11 cellular contexts compared by ENCODE assay signal in the genomic region with DNA sequence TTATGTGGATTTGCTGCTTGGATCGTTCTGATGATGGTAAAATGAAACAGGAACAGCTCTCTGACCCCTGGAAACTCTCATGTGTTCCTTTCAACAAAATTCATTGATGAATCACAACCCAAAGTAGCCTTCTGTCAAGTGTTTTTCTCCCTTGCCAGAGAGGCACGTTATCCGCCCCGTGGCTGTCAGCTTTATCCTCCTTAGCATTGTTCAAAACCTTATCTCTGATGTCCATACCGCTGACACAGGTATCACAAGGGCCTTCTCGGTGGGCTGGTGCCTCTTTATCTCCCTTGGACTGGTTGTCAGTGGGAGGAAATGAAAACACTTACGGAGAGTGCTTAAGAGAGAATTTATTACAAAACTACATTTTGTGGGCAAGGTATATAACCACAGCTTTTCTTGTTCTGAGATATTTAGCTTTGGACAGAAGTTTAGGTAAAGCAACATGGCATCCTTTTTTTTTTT.
A peak's percentile ranks its signal among the peaks of the same experiment; 100 is the strongest.
DNase-seq lines count a peak whose midpoint lies in the region; ATAC-seq, FAIRE-seq and TF ChIP-seq lines count a peak whose summit lies in the region.
"Had no signal": no experiment of that assay in that cellular context is flagged by ENCODE, and none has a peak within 500 bp of the region (broad histone marks: within the 10 kb centered on the region; RNA-seq: fewer than 3 reads in every experiment).

No MANE protein-coding gene starts in this region.

- no peak overlapping the region for H3K4me3 Mint-ChIP-seq in glutamatergic neuron (ENCODE audit: unreplicated experiment)

- DNase-seq in NOMO-1 treated with DMSO at 0.1 percent for 48 hours (lab: John Stamatoyannopoulos, UW; ENCODE audit: unreplicated experiment) = peak; percentile 62
- no peak for DNase-seq in glutamatergic neuron
- DNase-seq in HepG2 (ENCODE audit: low spot score) = no peak
- DNase-seq in D721Med (ENCODE audit: insufficient read length, low spot score) = no peak
- no peak for DNase-seq in right atrium auricular region (ENCODE audit: low spot score)
- DNase-seq: left colon, thyroid gland had no signal

- POLR2A ChIA-PET in HepG2 (lab: Yijun Ruan, JAX) = no interaction called here

- in situ Hi-C loops in HepG2 (cut with HindIII; ENCODE audit: extremely low pct_ligation_motif_present, low pct_unique_long_range_greater_than_20kb) = no loop called here

- WGBS in HepG2 (ENCODE audit: low lambda C conversion rate) = 53% methylated on average over 7 of the region's 7 CpGs

- H3K27me3 ChIP-seq in HepG2 (ENCODE audit: control insufficient read depth in 1 of 2, insufficient read depth in 2 of 2, low read length in 2 of 2) (no peaks in the 10 kb centered on the region; a peak in 1 of 5 replicates), right atrium auricular region (no peaks in the 10 kb centered on the region)
- H3K27me3 ChIP-seq: thyroid gland had no signal

- no peak overlapping the region for H2AFZ ChIP-seq in HepG2 (ENCODE audit: low read length)

- peak overlapping the region; percentile 90 for H3K27ac Mint-ChIP-seq in glutamatergic neuron (ENCODE audit: unreplicated experiment)

- CTCF ChIA-PET in HepG2 (lab: Yijun Ruan, JAX; ENCODE audit: low intra/inter-chr PET ratio, low total read pairs) = no interaction called here

- H4K20me1 ChIP-seq in HepG2 (ENCODE audit: insufficient read depth, low read length) = no peaks in the 10 kb centered on the region

- no peaks in the 10 kb centered on the region for H3K36me3 Mint-ChIP-seq in glutamatergic neuron (ENCODE audit: unreplicated experiment)

- no peaks in the 10 kb centered on the region for H3K36me3 ChIP-seq in HepG2 (replicated peaks in 1 of 2; ENCODE audit: control insufficient read depth in 1 of 2, insufficient read depth in 2 of 2, low read length in 2 of 2)
- H3K36me3 ChIP-seq in right atrium auricular region = no peaks in the 10 kb centered on the region
- H3K36me3 ChIP-seq: thyroid gland had no signal

- no peak overlapping the region for H3K27ac ChIP-seq in HepG2 (ENCODE audit: extremely low read length, insufficient read depth, low read length)
- H3K27ac ChIP-seq in right atrium auricular region = no peak overlapping the region
- H3K27ac ChIP-seq: thyroid gland had no signal

- H3K4me1 ChIP-seq in HepG2 (ENCODE audit: insufficient read depth, low read length) = peaks cover 16% of the 10 kb centered on the region
- H3K4me1 ChIP-seq in right atrium auricular region = no peaks in the 10 kb centered on the region

- no peak for TF ChIP-seq POLR2A in HepG2 (IDR thresholded peaks at IDR 0.05; ENCODE audit: insufficient read depth in 1 of 2, low read depth in 2 of 2, low read length in 2 of 2)

- no peak overlapping the region for H3K4me2 ChIP-seq in HepG2 (ENCODE audit: low read depth, low read length)

- H3K4me1 Mint-ChIP-seq in glutamatergic neuron (ENCODE audit: low read depth, unreplicated experiment) = peaks cover 72% of the 10 kb centered on the region

- TF ChIP-seq CTCF in glutamatergic neuron (IDR thresholded peaks at IDR 0.05; ENCODE audit: partially characterized antibody, unreplicated experiment) (no peak), HepG2 (CRISPR knock-in tag; IDR thresholded peaks at IDR 0.05) (no peak), D721Med (IDR thresholded peaks at IDR 0.05; ENCODE audit: insufficient read depth, missing control alignments) (no peak), right atrium auricular region (IDR thresholded peaks at IDR 0.05) (no peak)

- no peak for FAIRE-seq in HepG2 (lab: Jason Lieb, UNC)
- no peak for FAIRE-seq in D721Med (lab: Jason Lieb, UNC)

- BruUV-seq in HepG2 (replicated peaks; lab: Mats Ljungman, UMichigan) = no TSS peak

- H3K27me3 Mint-ChIP-seq in glutamatergic neuron (ENCODE audit: unreplicated experiment) = no peaks in the 10 kb centered on the region

- H3K9ac ChIP-seq in HepG2 (ENCODE audit: insufficient read depth, low read depth, low read length) = no peak overlapping the region

- no peaks in the 10 kb centered on the region for H3K9me3 ChIP-seq in HepG2 (ENCODE audit: low read length)
- H3K9me3 ChIP-seq in right atrium auricular region = no peaks in the 10 kb centered on the region
- H3K9me3 ChIP-seq: thyroid gland had no signal

- TF ChIP-seq EP300 in HepG2 (IDR thresholded peaks at IDR 0.05; ENCODE audit: low read depth in 2 of 2, low read length in 2 of 2) = no peak
- no peak for TF ChIP-seq EP300 in HepG2 (CRISPR knock-in tag; IDR thresholded peaks at IDR 0.05; ENCODE audit: borderline replicate concordance)

- TF ChIP-seq RAD21 in HepG2 (CRISPR knock-in tag; IDR thresholded peaks at IDR 0.05) = no peak

- H3K4me3 ChIP-seq in HepG2 (replicated peaks in 1 of 3; ENCODE audit: insufficient read depth in 1 of 3, low read depth in 2 of 3, low read length in 3 of 3) (no peak overlapping the region), right atrium auricular region (no peak overlapping the region)
- H3K4me3 ChIP-seq: thyroid gland had no signal

- peaks cover 8% of the 10 kb centered on the region for H3K9me3 Mint-ChIP-seq in glutamatergic neuron (ENCODE audit: unreplicated experiment)

- H3K79me2 ChIP-seq in HepG2 (ENCODE audit: insufficient read depth, low read length) = no peaks in the 10 kb centered on the region

- intact Hi-C loops in HepG2 (cut with micrococcal nuclease; ENCODE audit: unreplicated experiment) = no loop called here

- ATAC-seq in GM18867 (IDR thresholded peaks at IDR 0.05; ENCODE audit: unreplicated experiment) (peak; percentile 44), HG02678 (IDR thresholded peaks at IDR 0.05; ENCODE audit: unreplicated experiment) (peak; percentile 72), HepG2 (no peak), GM18517 (IDR thresholded peaks at IDR 0.05; ENCODE audit: unreplicated experiment) (no peak)
- ATAC-seq: left colon, Right ventricle myocardium inferior had no signal

TF ChIP-seq in HepG2, 621 proteins besides CTCF, POLR2A, EP300 and RAD21 (continues in another document):
- no peak for TF ChIP-seq SOX6 (IDR thresholded peaks at IDR 0.05)
- TF ChIP-seq SOX6 (CRISPR knock-in tag; IDR thresholded peaks at IDR 0.05) = no peak
- TF ChIP-seq, protein P1, sequence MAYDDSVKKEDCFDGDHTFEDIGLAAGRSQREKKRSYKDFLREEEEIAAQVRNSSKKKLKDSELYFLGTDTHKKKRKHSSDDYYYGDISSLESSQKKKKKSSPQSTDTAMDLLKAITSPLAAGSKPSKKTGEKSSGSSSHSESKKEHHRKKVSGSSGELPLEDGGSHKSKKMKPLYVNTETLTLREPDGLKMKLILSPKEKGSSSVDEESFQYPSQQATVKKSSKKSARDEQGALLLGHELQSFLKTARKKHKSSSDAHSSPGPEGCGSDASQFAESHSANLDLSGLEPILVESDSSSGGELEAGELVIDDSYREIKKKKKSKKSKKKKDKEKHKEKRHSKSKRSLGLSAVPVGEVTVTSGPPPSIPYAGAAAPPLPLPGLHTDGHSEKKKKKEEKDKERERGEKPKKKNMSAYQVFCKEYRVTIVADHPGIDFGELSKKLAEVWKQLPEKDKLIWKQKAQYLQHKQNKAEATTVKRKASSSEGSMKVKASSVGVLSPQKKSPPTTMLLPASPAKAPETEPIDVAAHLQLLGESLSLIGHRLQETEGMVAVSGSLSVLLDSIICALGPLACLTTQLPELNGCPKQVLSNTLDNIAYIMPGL (CRISPR knock-in tag; IDR thresholded peaks at IDR 0.05; ENCODE audit: borderline replicate concordance in 1 of 2, low read depth in 1 of 2) = no peak
- TF ChIP-seq ZBTB1 (CRISPR knock-in tag; IDR thresholded peaks at IDR 0.05; ENCODE audit: borderline replicate concordance) = no peak
- no peak for TF ChIP-seq ZNF747 (CRISPR knock-in tag; IDR thresholded peaks at IDR 0.05; ENCODE audit: borderline replicate concordance)
- no peak for TF ChIP-seq CBX2 (IDR thresholded peaks at IDR 0.05; ENCODE audit: low read depth, low read length)
- no peak for TF ChIP-seq CBX2 (CRISPR knock-in tag; IDR thresholded peaks at IDR 0.05; ENCODE audit: low read depth)
- TF ChIP-seq, protein P2, sequence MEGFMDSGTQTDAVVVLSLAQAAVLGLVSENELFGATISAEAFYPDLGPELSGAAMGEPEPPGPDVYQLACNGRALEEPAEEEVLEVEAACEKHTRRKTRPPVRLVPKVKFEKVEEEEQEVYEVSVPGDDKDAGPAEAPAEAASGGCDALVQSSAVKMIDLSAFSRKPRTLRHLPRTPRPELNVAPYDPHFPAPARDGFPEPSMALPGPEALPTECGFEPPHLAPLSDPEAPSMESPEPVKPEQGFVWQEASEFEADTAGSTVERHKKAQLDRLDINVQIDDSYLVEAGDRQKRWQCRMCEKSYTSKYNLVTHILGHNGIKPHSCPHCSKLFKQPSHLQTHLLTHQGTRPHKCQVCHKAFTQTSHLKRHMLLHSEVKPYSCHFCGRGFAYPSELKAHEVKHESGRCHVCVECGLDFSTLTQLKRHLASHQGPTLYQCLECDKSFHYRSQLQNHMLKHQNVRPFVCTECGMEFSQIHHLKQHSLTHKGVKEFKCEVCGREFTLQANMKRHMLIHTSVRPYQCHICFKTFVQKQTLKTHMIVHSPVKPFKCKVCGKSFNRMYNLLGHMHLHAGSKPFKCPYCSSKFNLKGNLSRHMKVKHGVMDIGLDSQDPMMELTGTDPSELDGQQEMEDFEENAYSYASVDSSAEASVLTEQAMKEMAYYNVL (CRISPR knock-in tag; IDR thresholded peaks at IDR 0.05; ENCODE audit: borderline replicate concordance) = no peak
- no peak for TF ChIP-seq CEBPB (IDR thresholded peaks at IDR 0.05; ENCODE audit: borderline replicate concordance, low read depth, low read length)

Comparison
In these comparisons a context has a peak if more than half of its experiments do, and no peak if none do; other contexts are left out.
1. ATAC-seq: peak in GM18867 (single experiment) and HG02678 (single experiment); none in HepG2 (single experiment) and GM18517 (single experiment).